In the genomic region with DNA sequence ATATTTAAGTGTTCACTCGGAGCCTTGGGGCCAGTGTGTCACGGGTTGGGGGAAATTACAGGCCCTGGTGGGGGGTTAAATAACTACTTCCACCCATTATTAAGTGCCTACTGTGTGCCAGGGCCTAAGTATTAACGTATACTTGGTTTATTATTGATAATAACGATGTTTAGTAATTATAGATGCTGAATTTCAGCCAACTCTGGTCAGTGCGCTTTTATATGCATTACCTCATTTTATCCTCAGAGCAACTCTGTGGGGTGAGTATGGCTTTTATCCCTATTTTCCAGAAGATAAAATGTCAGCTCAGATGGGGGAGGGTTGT, we compare ENCODE assay signal across 8 cellular contexts. TPM values are rescaled to one million over a fixed set of nuclear protein-coding genes. Genes with fewer than 3 reads are reported as not detected.
DNase-seq lines count a peak whose midpoint lies in the region; ATAC-seq, FAIRE-seq and TF ChIP-seq lines count a peak whose summit lies in the region.

No MANE protein-coding gene starts in this region.

- H3K36me3 Mint-ChIP-seq in T-helper 2 cell treated with Interferon-gamma antibody and Interleukin-4, amounts not matched to agents 5 μg/mL and 100 μg/mL, for 36 hours (ENCODE audit: low read depth) = no peaks in the 10 kb centered on the region
- H3K36me3 Mint-ChIP-seq in activated naive CD8-positive, alpha-beta T cell treated with anti-CD3 and anti-CD28 coated beads, Interleukin-2, amount 50 U/mL, for 24 hours (ENCODE audit: low read depth) = no peaks in the 10 kb centered on the region

- intact Hi-C loops in kidney (cut with DNase I) = no loop called here

- no peaks in the 10 kb centered on the region for H3K27me3 ChIP-seq in subcutaneous abdominal adipose tissue (ENCODE audit: control insufficient read depth in 5 of 5, insufficient read depth in 4 of 5, low read length in 5 of 5)

- no peak for DNase-seq in T-helper 2 cell treated with Interferon-gamma antibody and Interleukin-4, amounts not matched to agents 5 μg/mL and 100 μg/mL, for 36 hours (ENCODE audit: low spot score)
- no peak for DNase-seq in T-helper 2 cell
- DNase-seq in activated naive CD8-positive, alpha-beta T cell treated with anti-CD3 and anti-CD28 coated beads, Interleukin-2, amount 50 U/mL, for 24 hours = no peak
- DNase-seq in kidney = no peak
- no peak for DNase-seq in NCI-H510A (lab: John Stamatoyannopoulos, UW)
- DNase-seq in islet precursor cell = no peak
- no peak for DNase-seq in NCI-H345 (lab: John Stamatoyannopoulos, UW)

- peaks cover 19% of the 10 kb centered on the region for H3K4me1 Mint-ChIP-seq in T-helper 2 cell treated with Interferon-gamma antibody and Interleukin-4, amounts not matched to agents 5 μg/mL and 100 μg/mL, for 36 hours (ENCODE audit: low read depth)
- H3K4me1 Mint-ChIP-seq in activated naive CD8-positive, alpha-beta T cell treated with anti-CD3 and anti-CD28 coated beads, Interleukin-2, amount 50 U/mL, for 24 hours = peaks cover 21% of the 10 kb centered on the region

- no peak for FAIRE-seq in kidney (lab: Jason Lieb, UNC)

- no peak overlapping the region for H3K27ac Mint-ChIP-seq in T-helper 2 cell treated with Interferon-gamma antibody and Interleukin-4, amounts not matched to agents 5 μg/mL and 100 μg/mL, for 36 hours
- H3K27ac Mint-ChIP-seq in activated naive CD8-positive, alpha-beta T cell treated with anti-CD3 and anti-CD28 coated beads, Interleukin-2, amount 50 U/mL, for 24 hours = no peak overlapping the region

- no peaks in the 10 kb centered on the region for H3K36me3 ChIP-seq in kidney (ENCODE audit: control insufficient read depth in 1 of 2, insufficient read depth in 2 of 2, low read length in 2 of 2)
- no peaks in the 10 kb centered on the region for H3K36me3 ChIP-seq in subcutaneous abdominal adipose tissue (ENCODE audit: control insufficient read depth in 5 of 5, insufficient read depth in 5 of 5, low read length in 5 of 5)

- H3K9ac ChIP-seq in kidney (ENCODE audit: low read length in 2 of 2) (peak overlapping the region in 1 of 2 donors; percentile 88), subcutaneous abdominal adipose tissue (ENCODE audit: low read length in 5 of 5) (peak overlapping the region in 4 of 5 donors; percentile 71 to 89 (median 82))

- H3K27me3 Mint-ChIP-seq in T-helper 2 cell treated with Interferon-gamma antibody and Interleukin-4, amounts not matched to agents 5 μg/mL and 100 μg/mL, for 36 hours (ENCODE audit: low read depth) = peaks cover 24% of the 10 kb centered on the region
- peaks cover 10% of the 10 kb centered on the region for H3K27me3 Mint-ChIP-seq in activated naive CD8-positive, alpha-beta T cell treated with anti-CD3 and anti-CD28 coated beads, Interleukin-2, amount 50 U/mL, for 24 hours

- H3K9me3 ChIP-seq in kidney (ENCODE audit: control insufficient read depth in 1 of 2, low read length in 2 of 2) = no peaks in the 10 kb centered on the region
- no peaks in the 10 kb centered on the region for H3K9me3 ChIP-seq in subcutaneous abdominal adipose tissue (ENCODE audit: control insufficient read depth in 5 of 5, low read length in 5 of 5)

- H3K4me3 Mint-ChIP-seq in T-helper 2 cell treated with Interferon-gamma antibody and Interleukin-4, amounts not matched to agents 5 μg/mL and 100 μg/mL, for 36 hours = peak overlapping the region; percentile 12
- H3K4me3 Mint-ChIP-seq in activated naive CD8-positive, alpha-beta T cell treated with anti-CD3 and anti-CD28 coated beads, Interleukin-2, amount 50 U/mL, for 24 hours = peak overlapping the region; percentile 50

- no peak for ATAC-seq in activated naive CD8-positive, alpha-beta T cell treated with anti-CD3 and anti-CD28 coated beads, Interleukin-2, amount 50 U/mL, for 24 hours

- peaks cover 19 to 20% of the 10 kb centered on the region in 2 donors for H3K4me1 ChIP-seq in kidney (ENCODE audit: control insufficient read depth in 1 of 2, insufficient read depth in 1 of 2, low read depth in 1 of 2, low read length in 2 of 2)
- H3K4me1 ChIP-seq in subcutaneous abdominal adipose tissue (ENCODE audit: control insufficient read depth in 5 of 5, insufficient read depth in 5 of 5, low read length in 5 of 5) = peaks cover 2 to 34% (median 29%) of the 10 kb centered on the region in 5 donors

- no peak for TF ChIP-seq CTCF in kidney (IDR thresholded peaks at IDR 0.05; ENCODE audit: borderline replicate concordance, extremely low read depth, insufficient read depth)

- peak overlapping the region; percentile 92 to 96 for H3K27ac ChIP-seq in kidney (ENCODE audit: low read depth in 2 of 2, low read length in 2 of 2)
- peak overlapping the region; percentile 75 for H3K27ac ChIP-seq in subcutaneous abdominal adipose tissue (ENCODE audit: low read depth, low read length)

- peak overlapping the region; percentile 45 to 91 for H3K4me3 ChIP-seq in kidney (ENCODE audit: low read length in 2 of 2)
- H3K4me3 ChIP-seq in subcutaneous abdominal adipose tissue (ENCODE audit: low read depth in 1 of 5, low read length in 5 of 5) = peak overlapping the region; percentile 29 to 73 (median 66)

- H3K9me3 Mint-ChIP-seq in T-helper 2 cell treated with Interferon-gamma antibody and Interleukin-4, amounts not matched to agents 5 μg/mL and 100 μg/mL, for 36 hours = no peaks in the 10 kb centered on the region
- no peaks in the 10 kb centered on the region for H3K9me3 Mint-ChIP-seq in activated naive CD8-positive, alpha-beta T cell treated with anti-CD3 and anti-CD28 coated beads, Interleukin-2, amount 50 U/mL, for 24 hours

RNA-seq across cellular contexts. Expression of gene RAB11FIP5, which starts 0.8 kb away (rescaled TPM):
- total RNA-seq in kidney = 57.1 TPM
- 49.6 TPM for polyA plus RNA-seq in kidney (ENCODE audit: insufficient read depth, low read depth, low replicate concordance)

RNA-seq across cellular contexts. Expression of gene SFXN5, which starts 42.1 kb away (rescaled TPM):
- total RNA-seq in kidney = 21.4 TPM
- polyA plus RNA-seq in kidney (ENCODE audit: insufficient read depth, low read depth, low replicate concordance) = 35.9 TPM
